1 cellular context compared by ENCODE assay signal in genomic region chr2:132437852-132438649, GRCh38.
A peak's percentile ranks its signal among the peaks of the same experiment; 100 is the strongest.
TF ChIP-seq lines count a peak whose summit lies in the region.

No MANE protein-coding gene starts in this region.

TF ChIP-seq in HepG2, 621 proteins besides CTCF, POLR2A, EP300 and RAD21:
- TF ChIP-seq ZNF83 (CRISPR knock-in tag; IDR thresholded peaks at IDR 0.05; ENCODE audit: borderline replicate concordance) (no peak), ATF1 (CRISPR knock-in tag; IDR thresholded peaks at IDR 0.05) (no peak), KDM1A (CRISPR knock-in tag; IDR thresholded peaks at IDR 0.05) (0 out of 2 replicates have a peak, but pooled peaks have one; percentile 43), ZFP36 (IDR thresholded peaks at IDR 0.05; ENCODE audit: borderline replicate concordance, low read depth, low read length, partially characterized antibody) (peak; percentile 83), HNF1B (CRISPR knock-in tag; IDR thresholded peaks at IDR 0.05) (no peak), NR1H2 (CRISPR knock-in tag; IDR thresholded peaks at IDR 0.05; ENCODE audit: borderline replicate concordance, low read depth) (no peak), ZMYM3 (CRISPR knock-in tag; IDR thresholded peaks at IDR 0.05) (peak; percentile 28; the same call in 1 of the 2 replicates)
